ENCODE assay signal across 18 cellular contexts in genomic region chr20:37454636-37455035, GRCh38.
"Had no signal": no experiment of that assay in that cellular context is flagged by ENCODE, and none has a peak within 500 bp of the region (broad histone marks: within the 10 kb centered on the region; RNA-seq: fewer than 3 reads in every experiment).

No MANE protein-coding gene starts in this region.

- H3K36me3 ChIP-seq: neural progenitor cell, neutrophil, ovary, pancreas, prostate gland, right atrium auricular region, right lobe of liver, sigmoid colon, spleen had no signal

- H3K4me3 ChIP-seq: neural progenitor cell, ovary, pancreas, prostate gland, psoas muscle, right atrium auricular region, right lobe of liver, sigmoid colon, skin epidermis, smooth muscle cell, spleen had no signal

- ATAC-seq: naive thymus-derived CD8-positive, alpha-beta T cell; natural killer cell; natural killer cell treated with Interleukin-12 subunit alpha and Interleukin-12 subunit beta and Interleukin-15 and Interleukin-18, amount 100 ng/mL, for 72 hours; pancreas; psoas muscle; right cardiac atrium; right lobe of liver; sciatic nerve had no signal

- H3K9me3 ChIP-seq: neutrophil, pancreas, prostate gland had no signal

- H3K4me1 ChIP-seq: neural progenitor cell, pancreas, parathyroid adenoma, prostate gland, psoas muscle, right atrium auricular region, right lobe of liver, sigmoid colon, spleen had no signal

- H3K27ac ChIP-seq: neural progenitor cell, neutrophil, ovary, pancreas, parathyroid adenoma, prostate gland, psoas muscle, right atrium auricular region, right lobe of liver, sigmoid colon, skin epidermis, spleen had no signal
